1 cellular context compared by ENCODE assay signal in genomic region chr4:1010522-1011021, GRCh38.
TF ChIP-seq lines count a peak whose summit lies in the region.

No MANE protein-coding gene starts in this region.

TF ChIP-seq in HepG2, 621 proteins besides CTCF, POLR2A, EP300 and RAD21 (continued from another document):
- TF ChIP-seq ZNF687 (CRISPR knock-in tag; IDR thresholded peaks at IDR 0.05) (peak; percentile 85), MYPOP (CRISPR knock-in tag; IDR thresholded peaks at IDR 0.05) (0 out of 2 replicates have a peak, but pooled peaks have one; percentile 59), ZMYM3 (CRISPR knock-in tag; IDR thresholded peaks at IDR 0.05) (0 out of 2 replicates have a peak, but pooled peaks have one; percentile 25), TFDP2 (CRISPR knock-in tag; IDR thresholded peaks at IDR 0.05) (peak; percentile 11; the same call in 1 of the 2 replicates), SP2 (CRISPR knock-in tag; IDR thresholded peaks at IDR 0.05) (no peak), TFDP1 (CRISPR knock-in tag; IDR thresholded peaks at IDR 0.05; ENCODE audit: borderline replicate concordance) (peak; percentile 38; the same call in 1 of the 2 replicates), ZNF761 (CRISPR knock-in tag; conservative IDR thresholded peaks at IDR 0.05) (no peak), BATF2 (CRISPR knock-in tag; IDR thresholded peaks at IDR 0.05) (0 out of 2 replicates have a peak, but pooled peaks have one; percentile 11), MEIS2 (CRISPR knock-in tag; IDR thresholded peaks at IDR 0.05) (0 out of 2 replicates have a peak, but pooled peaks have one; percentile 21), DRAP1 (CRISPR knock-in tag; IDR thresholded peaks at IDR 0.05) (no peak), MBNL3 (CRISPR knock-in tag; conservative IDR thresholded peaks at IDR 0.05) (no peak), PATZ1 (CRISPR knock-in tag; IDR thresholded peaks at IDR 0.05) (0 out of 2 replicates have a peak, but pooled peaks have one; percentile 46), NCOA5 (CRISPR knock-in tag; IDR thresholded peaks at IDR 0.05) (no peak), ZBTB44 (CRISPR knock-in tag; IDR thresholded peaks at IDR 0.05) (no peak), ZNF597 (CRISPR knock-in tag; IDR thresholded peaks at IDR 0.05) (no peak), ZBTB2 (CRISPR knock-in tag; IDR thresholded peaks at IDR 0.05; ENCODE audit: low read depth) (0 out of 2 replicates have a peak, but pooled peaks have one; percentile 5), ZNF501 (CRISPR knock-in tag; IDR thresholded peaks at IDR 0.05) (peak; percentile 49; the same call in 1 of the 2 replicates), ZNF446 (CRISPR knock-in tag; IDR thresholded peaks at IDR 0.05) (0 out of 2 replicates have a peak, but pooled peaks have one; percentile 24), HES4 (CRISPR knock-in tag; IDR thresholded peaks at IDR 0.05; ENCODE audit: borderline replicate concordance) (peak; percentile 48; the same call in 1 of the 2 replicates), ARHGAP35 (CRISPR knock-in tag; IDR thresholded peaks at IDR 0.05; ENCODE audit: borderline replicate concordance) (peak; percentile 12; the same call in 1 of the 2 replicates), ZNF18 (CRISPR knock-in tag; IDR thresholded peaks at IDR 0.05; ENCODE audit: insufficient replicate concordance) (peak; percentile 19), NRL (CRISPR knock-in tag; IDR thresholded peaks at IDR 0.05; ENCODE audit: borderline replicate concordance) (0 out of 2 replicates have a peak, but pooled peaks have one; percentile 11), NFIC (IDR thresholded peaks at IDR 0.05; ENCODE audit: low read length) (no peak), ZNF160 (CRISPR knock-in tag; IDR thresholded peaks at IDR 0.05) (0 out of 2 replicates have a peak, but pooled peaks have one; percentile 16)
TF ChIP-seq in HepG2: peak in this region for 32.
